27 cellular contexts compared by ENCODE assay signal in genomic region chr6:148619891-148620290, GRCh38.
"Had no signal": no experiment of that assay in that cellular context is flagged by ENCODE, and none has a peak within 500 bp of the region (broad histone marks: within the 10 kb centered on the region; RNA-seq: fewer than 3 reads in every experiment).

No MANE protein-coding gene starts in this region.

- H3K4me2 ChIP-seq: neural progenitor cell had no signal

- H3K27me3 ChIP-seq: neural progenitor cell, ovary, right lobe of liver, sigmoid colon, stomach, thyroid gland, tibial nerve, upper lobe of left lung, uterus had no signal

- H3K9me3 Mint-ChIP-seq: natural killer cell; stimulated activated effector memory CD8-positive, alpha-beta T cell treated with anti-CD3 and anti-CD28 coated beads, Interleukin-12 subunit alpha, Interleukin-12 subunit beta, amount 100 ng/mL, for 72 hours; stimulated activated naive B cell treated with anti-CD40 and anti-IgM and Interleukin-4, amounts not matched to agents 10 μg/mL and 1 μg/mL and 100 μg/mL, for 72 hours; stimulated activated naive CD8-positive, alpha-beta T cell treated with anti-CD3 and anti-CD28 coated beads, Interleukin-15, Interleukin-2, amounts not matched to agents 100 ng/mL and 50 ng/mL, for 24 hours had no signal

- H3K9me3 ChIP-seq: ovary, psoas muscle, right lobe of liver, sigmoid colon, stomach, thoracic aorta, thyroid gland, tibial nerve, upper lobe of left lung, uterus had no signal

- H3K27ac Mint-ChIP-seq: natural killer cell; nephron; neural progenitor cell; progenitor cell of endocrine pancreas; stimulated activated effector memory CD8-positive, alpha-beta T cell treated with anti-CD3 and anti-CD28 coated beads, Interleukin-12 subunit alpha, Interleukin-12 subunit beta, amount 100 ng/mL, for 72 hours; stimulated activated naive B cell treated with anti-CD40 and anti-IgM and Interleukin-4, amounts not matched to agents 10 μg/mL and 1 μg/mL and 100 μg/mL, for 72 hours; stimulated activated naive CD8-positive, alpha-beta T cell treated with anti-CD3 and anti-CD28 coated beads, Interleukin-15, Interleukin-2, amounts not matched to agents 100 ng/mL and 50 ng/mL, for 24 hours had no signal

- H3K79me2 ChIP-seq: parathyroid adenoma had no signal

- H3K36me3 ChIP-seq: neural progenitor cell, ovary, right lobe of liver, sigmoid colon, stomach, thoracic aorta, thyroid gland, tibial nerve, upper lobe of left lung, uterus had no signal

- H3K4me3 Mint-ChIP-seq: natural killer cell; nephron; neural progenitor cell; stimulated activated effector memory CD8-positive, alpha-beta T cell treated with anti-CD3 and anti-CD28 coated beads, Interleukin-12 subunit alpha, Interleukin-12 subunit beta, amount 100 ng/mL, for 72 hours; stimulated activated naive B cell treated with anti-CD40 and anti-IgM and Interleukin-4, amounts not matched to agents 10 μg/mL and 1 μg/mL and 100 μg/mL, for 72 hours; stimulated activated naive CD8-positive, alpha-beta T cell treated with anti-CD3 and anti-CD28 coated beads, Interleukin-15, Interleukin-2, amounts not matched to agents 100 ng/mL and 50 ng/mL, for 24 hours had no signal

- H2AFZ ChIP-seq: neural progenitor cell had no signal

- H3K4me3 ChIP-seq: neural progenitor cell, ovary, psoas muscle, right lobe of liver, sigmoid colon, stomach, thoracic aorta, thyroid gland, tibial nerve, upper lobe of left lung, uterus had no signal

- H3K27ac ChIP-seq: neural progenitor cell, ovary, parathyroid adenoma, psoas muscle, right lobe of liver, sigmoid colon, stomach, thoracic aorta, thyroid gland, tibial nerve, upper lobe of left lung, uterus had no signal

- DNase-seq: natural killer cell; occipital lobe; ovary; posterior cingulate gyrus; psoas muscle; right cardiac atrium; right lobe of liver; sigmoid colon; small intestine; stimulated activated CD4-positive, alpha-beta T cell treated with anti-CD3 and anti-CD28 coated beads, Interleukin-15, amount 100 ng/mL, for 24 hours; stimulated activated CD4-positive, alpha-beta T cell treated with anti-CD3 and anti-CD28 coated beads, Interleukin-2, amount 100 ng/mL, for 24 hours; stimulated activated CD4-positive, alpha-beta T cell treated with anti-CD3 and anti-CD28 coated beads, Interleukin-2, amount 100 ng/mL, for 48 hours; stimulated activated CD4-positive, alpha-beta T cell treated with anti-CD3 and anti-CD28 coated beads, Interleukin-4, amount 100 ng/mL, for 24 hours; stimulated activated naive CD4-positive, alpha-beta T cell treated with Interleukin-2 at 50 U/mL for 16 hours; stomach; thyroid gland; upper lobe of left lung; uterus had no signal

- H3K4me1 ChIP-seq: neural progenitor cell, psoas muscle, right lobe of liver, sigmoid colon, stomach, thyroid gland, uterus had no signal

- H3K4me1 Mint-ChIP-seq: neural progenitor cell had no signal

- H3K9ac ChIP-seq: neural progenitor cell, parathyroid adenoma had no signal

- H3K36me3 Mint-ChIP-seq: natural killer cell; neural progenitor cell; stimulated activated effector memory CD8-positive, alpha-beta T cell treated with anti-CD3 and anti-CD28 coated beads, Interleukin-12 subunit alpha, Interleukin-12 subunit beta, amount 100 ng/mL, for 72 hours; stimulated activated naive B cell treated with anti-CD40 and anti-IgM and Interleukin-4, amounts not matched to agents 10 μg/mL and 1 μg/mL and 100 μg/mL, for 72 hours had no signal

- ATAC-seq: natural killer cell, psoas muscle, right cardiac atrium, right lobe of liver had no signal

- H3K27me3 Mint-ChIP-seq: stimulated activated naive B cell treated with anti-CD40 and anti-IgM and Interleukin-4, amounts not matched to agents 10 μg/mL and 1 μg/mL and 100 μg/mL, for 72 hours had no signal
